Comparison of ENCODE assay signal across 1 cellular context in the genomic region with DNA sequence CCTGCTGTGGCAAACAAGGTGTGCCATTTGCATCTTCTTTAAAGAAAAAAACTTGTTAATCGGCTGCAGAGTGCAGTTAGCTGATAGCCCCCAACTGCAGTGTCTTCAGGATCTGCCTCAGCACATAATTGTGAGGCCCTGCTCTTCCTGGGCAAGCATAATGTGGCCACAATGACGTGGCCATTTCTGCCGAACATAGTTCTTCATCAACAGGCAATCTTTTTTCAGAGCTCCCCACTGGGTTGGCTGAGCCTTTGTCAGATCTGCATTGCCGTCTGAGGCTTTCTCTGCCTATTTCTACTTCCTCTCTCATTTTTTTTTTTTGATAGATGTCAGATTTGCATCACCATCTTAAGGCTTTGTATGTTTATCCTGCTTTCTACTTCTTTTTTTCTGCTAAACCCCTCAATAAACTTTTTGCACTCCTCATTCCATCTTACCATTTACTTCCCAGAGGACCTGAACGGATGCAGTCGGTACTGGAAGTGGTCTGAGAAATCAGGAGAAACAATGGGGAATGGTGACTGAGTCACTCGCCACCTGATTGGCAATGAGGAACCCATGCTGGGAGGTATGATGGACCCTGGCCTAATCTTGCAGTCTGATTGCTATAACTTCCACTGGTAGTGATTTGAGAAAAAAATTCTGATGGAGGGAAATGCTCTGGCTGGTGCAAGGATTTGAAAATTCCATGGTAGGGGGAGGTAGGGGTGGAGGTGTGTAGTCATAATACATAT.
TF ChIP-seq lines count a peak whose summit lies in the region.

No MANE protein-coding gene starts in this region.

TF ChIP-seq in HepG2, 621 proteins besides CTCF, POLR2A, EP300 and RAD21:
- TF ChIP-seq, protein P1, sequence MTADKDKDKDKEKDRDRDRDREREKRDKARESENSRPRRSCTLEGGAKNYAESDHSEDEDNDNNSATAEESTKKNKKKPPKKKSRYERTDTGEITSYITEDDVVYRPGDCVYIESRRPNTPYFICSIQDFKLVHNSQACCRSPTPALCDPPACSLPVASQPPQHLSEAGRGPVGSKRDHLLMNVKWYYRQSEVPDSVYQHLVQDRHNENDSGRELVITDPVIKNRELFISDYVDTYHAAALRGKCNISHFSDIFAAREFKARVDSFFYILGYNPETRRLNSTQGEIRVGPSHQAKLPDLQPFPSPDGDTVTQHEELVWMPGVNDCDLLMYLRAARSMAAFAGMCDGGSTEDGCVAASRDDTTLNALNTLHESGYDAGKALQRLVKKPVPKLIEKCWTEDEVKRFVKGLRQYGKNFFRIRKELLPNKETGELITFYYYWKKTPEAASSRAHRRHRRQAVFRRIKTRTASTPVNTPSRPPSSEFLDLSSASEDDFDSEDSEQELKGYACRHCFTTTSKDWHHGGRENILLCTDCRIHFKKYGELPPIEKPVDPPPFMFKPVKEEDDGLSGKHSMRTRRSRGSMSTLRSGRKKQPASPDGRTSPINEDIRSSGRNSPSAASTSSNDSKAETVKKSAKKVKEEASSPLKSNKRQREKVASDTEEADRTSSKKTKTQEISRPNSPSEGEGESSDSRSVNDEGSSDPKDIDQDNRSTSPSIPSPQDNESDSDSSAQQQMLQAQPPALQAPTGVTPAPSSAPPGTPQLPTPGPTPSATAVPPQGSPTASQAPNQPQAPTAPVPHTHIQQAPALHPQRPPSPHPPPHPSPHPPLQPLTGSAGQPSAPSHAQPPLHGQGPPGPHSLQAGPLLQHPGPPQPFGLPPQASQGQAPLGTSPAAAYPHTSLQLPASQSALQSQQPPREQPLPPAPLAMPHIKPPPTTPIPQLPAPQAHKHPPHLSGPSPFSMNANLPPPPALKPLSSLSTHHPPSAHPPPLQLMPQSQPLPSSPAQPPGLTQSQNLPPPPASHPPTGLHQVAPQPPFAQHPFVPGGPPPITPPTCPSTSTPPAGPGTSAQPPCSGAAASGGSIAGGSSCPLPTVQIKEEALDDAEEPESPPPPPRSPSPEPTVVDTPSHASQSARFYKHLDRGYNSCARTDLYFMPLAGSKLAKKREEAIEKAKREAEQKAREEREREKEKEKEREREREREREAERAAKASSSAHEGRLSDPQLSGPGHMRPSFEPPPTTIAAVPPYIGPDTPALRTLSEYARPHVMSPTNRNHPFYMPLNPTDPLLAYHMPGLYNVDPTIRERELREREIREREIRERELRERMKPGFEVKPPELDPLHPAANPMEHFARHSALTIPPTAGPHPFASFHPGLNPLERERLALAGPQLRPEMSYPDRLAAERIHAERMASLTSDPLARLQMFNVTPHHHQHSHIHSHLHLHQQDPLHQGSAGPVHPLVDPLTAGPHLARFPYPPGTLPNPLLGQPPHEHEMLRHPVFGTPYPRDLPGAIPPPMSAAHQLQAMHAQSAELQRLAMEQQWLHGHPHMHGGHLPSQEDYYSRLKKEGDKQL (CRISPR knock-in tag; IDR thresholded peaks at IDR 0.05; ENCODE audit: low read depth) = no peak
- TF ChIP-seq SATB2 (CRISPR knock-in tag; IDR thresholded peaks at IDR 0.05) = no peak
- TF ChIP-seq ZNF691 (CRISPR knock-in tag; IDR thresholded peaks at IDR 0.05; ENCODE audit: borderline replicate concordance, low read depth) = no peak
- TF ChIP-seq ELF1 (CRISPR knock-in tag; IDR thresholded peaks at IDR 0.05) = no peak
- no peak for TF ChIP-seq ZNF207 (IDR thresholded peaks at IDR 0.05; ENCODE audit: borderline replicate concordance)
- no peak for TF ChIP-seq ZMAT3 (CRISPR knock-in tag; conservative IDR thresholded peaks at IDR 0.05)
- TF ChIP-seq, protein P2, sequence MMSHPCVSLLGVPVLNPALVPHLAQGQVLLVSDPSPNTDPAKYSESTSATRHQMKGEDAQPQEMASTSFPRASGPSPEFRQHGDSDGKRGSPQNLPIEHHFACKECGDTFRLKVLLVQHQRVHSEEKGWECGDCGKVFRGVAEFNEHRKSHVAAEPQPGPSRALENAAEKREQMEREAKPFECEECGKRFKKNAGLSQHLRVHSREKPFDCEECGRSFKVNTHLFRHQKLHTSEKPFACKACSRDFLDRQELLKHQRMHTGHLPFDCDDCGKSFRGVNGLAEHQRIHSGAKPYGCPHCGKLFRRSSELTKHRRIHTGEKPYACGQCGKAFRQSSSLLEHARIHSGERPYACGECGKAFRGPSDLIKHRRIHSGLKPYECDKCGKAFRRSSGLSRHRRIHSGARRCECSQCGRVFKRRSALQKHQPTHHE (CRISPR knock-in tag; IDR thresholded peaks at IDR 0.05; ENCODE audit: borderline replicate concordance) = no peak
- no peak for TF ChIP-seq ZFP37 (CRISPR knock-in tag; IDR thresholded peaks at IDR 0.05; ENCODE audit: borderline replicate concordance)
- TF ChIP-seq TBX2 (CRISPR knock-in tag; IDR thresholded peaks at IDR 0.05; ENCODE audit: borderline replicate concordance) = no peak
- TF ChIP-seq ATF7 (IDR thresholded peaks at IDR 0.05) = no peak
- no peak for TF ChIP-seq ATF7 (CRISPR knock-in tag; IDR thresholded peaks at IDR 0.05)
- no peak for TF ChIP-seq ZNF660 (CRISPR knock-in tag; IDR thresholded peaks at IDR 0.05; ENCODE audit: borderline replicate concordance, low read depth)
- TF ChIP-seq ZNF687 (CRISPR knock-in tag; IDR thresholded peaks at IDR 0.05) = no peak
- TF ChIP-seq DR1 (CRISPR knock-in tag; IDR thresholded peaks at IDR 0.05) = no peak
- no peak for TF ChIP-seq SMARCE1 (IDR thresholded peaks at IDR 0.05; ENCODE audit: borderline replicate concordance)
- no peak for TF ChIP-seq GATAD1 (CRISPR knock-in tag; IDR thresholded peaks at IDR 0.05)
- no peak for TF ChIP-seq ZNF33A (CRISPR knock-in tag; IDR thresholded peaks at IDR 0.05; ENCODE audit: borderline replicate concordance)
- no peak for TF ChIP-seq ZBTB34 (CRISPR knock-in tag; IDR thresholded peaks at IDR 0.05)
- no peak for TF ChIP-seq CREM (IDR thresholded peaks at IDR 0.05)
- no peak for TF ChIP-seq CREM (CRISPR knock-in tag; IDR thresholded peaks at IDR 0.05)
- no peak for TF ChIP-seq FOXP1 (IDR thresholded peaks at IDR 0.05)
- TF ChIP-seq FOXP1 (CRISPR knock-in tag; IDR thresholded peaks at IDR 0.05) = no peak
- TF ChIP-seq NONO (IDR thresholded peaks at IDR 0.05) = no peak
- no peak for TF ChIP-seq NONO (CRISPR knock-in tag; conservative IDR thresholded peaks at IDR 0.05)
